Comparison of ENCODE assay signal across 27 cellular contexts in genomic region chr7:19062216-19062615, GRCh38. TPM values are rescaled to one million over a fixed set of nuclear protein-coding genes. Genes with fewer than 3 reads are reported as not detected.
"Had no signal": no experiment of that assay in that cellular context is flagged by ENCODE, and none has a peak within 500 bp of the region (broad histone marks: within the 10 kb centered on the region; RNA-seq: fewer than 3 reads in every experiment).

No MANE protein-coding gene starts in this region.

- H3K27me3 ChIP-seq: Peyer's patch, SJCRH30 had no signal

- H3K9me3 ChIP-seq: Peyer's patch, SJCRH30 had no signal

- H3K27me3 Mint-ChIP-seq: activated CD4-positive, alpha-beta T cell treated with anti-CD3 and anti-CD28 coated beads, Interleukin-2, amount 10 ng/mL, durations not matched to agents 24 days and 14 days; activated CD8-positive, alpha-beta memory T cell treated with anti-CD3 and anti-CD28 coated beads, Interleukin-2, amount 10 ng/mL, durations not matched to agents 7 days and 5 days; activated naive CD4-positive, alpha-beta T cell treated with anti-CD3 and anti-CD28 coated beads, Interleukin-2, amount 10 ng/mL, durations not matched to agents 7 days and 5 days; activated naive CD8-positive, alpha-beta T cell treated with anti-CD3 and anti-CD28 coated beads for 36 hours had no signal

- H3K4me1 ChIP-seq: Peyer's patch, SJCRH30 had no signal

- DNase-seq: activated B cell treated with CpG ODN at 0.5 μM for 24 hours; activated CD4-positive, alpha-beta T cell treated with anti-CD3 and anti-CD28 coated beads for 1 hour; activated CD4-positive, alpha-beta T cell treated with anti-CD3 and anti-CD28 coated beads, Interleukin-2, amount 10 ng/mL, durations not matched to agents 24 days and 14 days; activated CD4-positive, alpha-beta T cell treated with anti-CD3 and anti-CD28 coated beads, Interleukin-2, amount 50 U/mL, for 48 hours; activated CD8-positive, alpha-beta memory T cell treated with anti-CD3 and anti-CD28 coated beads, Interleukin-2, amount 10 ng/mL, durations not matched to agents 7 days and 5 days; activated effector memory CD4-positive, alpha-beta T cell treated with anti-CD3 and anti-CD28 coated beads, Interleukin-2, amount 50 U/mL, for 16 hours; activated naive CD4-positive, alpha-beta T cell treated with anti-CD3 and anti-CD28 coated beads, Interleukin-2, amount 10 ng/mL, durations not matched to agents 7 days and 5 days; activated naive CD8-positive, alpha-beta T cell treated with anti-CD3 and anti-CD28 coated beads for 36 hours; activated T-cell treated with anti-CD3 and anti-CD28 coated beads, Interleukin-2, amount 50 U/mL, for 4 hours; caudate nucleus; Karpas-422; NCI-H1092 treated with DMSO at 0.1 percent for 48 hours; NCI-H1417 treated with DMSO at 0.1 percent for 48 hours; NCI-H1694; NCI-H2029; NCI-H2107; NCI-H2171 treated with DMSO at 0.1 percent for 48 hours; NCI-H345; NCI-H510A; NCI-H526 treated with DMSO at 0.1 percent for 48 hours; NK-92 treated with Interleukin-12 subunit alpha and Interleukin-12 subunit beta, amount 100 ng/mL, for 24 hours; Peyer's patch; Right ventricle myocardium superior; SJCRH30 had no signal

- ATAC-seq: activated CD8-positive, alpha-beta memory T cell treated with anti-CD3 and anti-CD28 coated beads, Interleukin-2, amount 10 ng/mL, durations not matched to agents 7 days and 5 days; activated T-cell treated with anti-CD3 and anti-CD28 coated beads, Interleukin-2, amount 50 U/mL, for 4 hours; K562 had no signal

- H3K4me3 ChIP-seq: K562, Peyer's patch, SJCRH30 had no signal

- H3K36me3 ChIP-seq: Peyer's patch, SJCRH30 had no signal

- H3K27ac ChIP-seq: Peyer's patch, RWPE1, SJCRH30 had no signal

- H3K36me3 Mint-ChIP-seq: activated CD8-positive, alpha-beta memory T cell treated with anti-CD3 and anti-CD28 coated beads, Interleukin-2, amount 10 ng/mL, durations not matched to agents 7 days and 5 days; activated naive CD4-positive, alpha-beta T cell treated with anti-CD3 and anti-CD28 coated beads, Interleukin-2, amount 10 ng/mL, durations not matched to agents 7 days and 5 days; activated naive CD8-positive, alpha-beta T cell treated with anti-CD3 and anti-CD28 coated beads for 36 hours had no signal

- FAIRE-seq: K562 had no signal

- H3K9me3 Mint-ChIP-seq: activated B cell treated with CpG ODN at 0.5 μM for 24 hours; activated CD4-positive, alpha-beta T cell treated with anti-CD3 and anti-CD28 coated beads, Interleukin-2, amount 10 ng/mL, durations not matched to agents 24 days and 14 days; activated naive CD4-positive, alpha-beta T cell treated with anti-CD3 and anti-CD28 coated beads, Interleukin-2, amount 10 ng/mL, durations not matched to agents 7 days and 5 days; activated naive CD8-positive, alpha-beta T cell treated with anti-CD3 and anti-CD28 coated beads for 36 hours; T-helper 1 cell treated with Interleukin-12 subunit alpha and Interleukin-12 subunit beta and Interleukin-4 antibody, amounts not matched to agents 30 μg/mL and 1 μg/mL, for 36 hours had no signal

- H3K4me3 Mint-ChIP-seq: activated B cell treated with CpG ODN at 0.5 μM for 24 hours; activated CD4-positive, alpha-beta T cell treated with anti-CD3 and anti-CD28 coated beads, Interleukin-2, amount 10 ng/mL, durations not matched to agents 24 days and 14 days; activated CD8-positive, alpha-beta memory T cell treated with anti-CD3 and anti-CD28 coated beads, Interleukin-2, amount 10 ng/mL, durations not matched to agents 7 days and 5 days; activated naive CD4-positive, alpha-beta T cell treated with anti-CD3 and anti-CD28 coated beads, Interleukin-2, amount 10 ng/mL, durations not matched to agents 7 days and 5 days; activated naive CD8-positive, alpha-beta T cell treated with anti-CD3 and anti-CD28 coated beads for 36 hours; activated T-cell treated with anti-CD3 and anti-CD28 coated beads, Interleukin-2, amount 50 U/mL, for 4 hours; T-helper 1 cell treated with Interleukin-12 subunit alpha and Interleukin-12 subunit beta and Interleukin-4 antibody, amounts not matched to agents 30 μg/mL and 1 μg/mL, for 36 hours had no signal

- H3K4me1 Mint-ChIP-seq: activated B cell treated with CpG ODN at 0.5 μM for 24 hours; activated CD4-positive, alpha-beta T cell treated with anti-CD3 and anti-CD28 coated beads, Interleukin-2, amount 10 ng/mL, durations not matched to agents 24 days and 14 days; activated CD8-positive, alpha-beta memory T cell treated with anti-CD3 and anti-CD28 coated beads, Interleukin-2, amount 10 ng/mL, durations not matched to agents 7 days and 5 days; activated naive CD4-positive, alpha-beta T cell treated with anti-CD3 and anti-CD28 coated beads, Interleukin-2, amount 10 ng/mL, durations not matched to agents 7 days and 5 days; activated naive CD8-positive, alpha-beta T cell treated with anti-CD3 and anti-CD28 coated beads for 36 hours had no signal

- H3K27ac Mint-ChIP-seq: activated B cell treated with CpG ODN at 0.5 μM for 24 hours; activated CD4-positive, alpha-beta T cell treated with anti-CD3 and anti-CD28 coated beads, Interleukin-2, amount 10 ng/mL, durations not matched to agents 24 days and 14 days; activated CD8-positive, alpha-beta memory T cell treated with anti-CD3 and anti-CD28 coated beads, Interleukin-2, amount 10 ng/mL, durations not matched to agents 7 days and 5 days; activated naive CD4-positive, alpha-beta T cell treated with anti-CD3 and anti-CD28 coated beads, Interleukin-2, amount 10 ng/mL, durations not matched to agents 7 days and 5 days; activated naive CD8-positive, alpha-beta T cell treated with anti-CD3 and anti-CD28 coated beads for 36 hours; T-helper 1 cell treated with Interleukin-12 subunit alpha and Interleukin-12 subunit beta and Interleukin-4 antibody, amounts not matched to agents 30 μg/mL and 1 μg/mL, for 36 hours had no signal

RNA-seq across cellular contexts. Expression of gene TWIST1, which starts 55.2 kb away (rescaled TPM):
- total RNA-seq: activated B cell treated with CpG ODN at 0.5 μM for 24 hours; activated naive CD8-positive, alpha-beta T cell treated with anti-CD3 and anti-CD28 coated beads for 36 hours had no signal
